ENCODE assay signal across 9 cellular contexts in the genomic region with DNA sequence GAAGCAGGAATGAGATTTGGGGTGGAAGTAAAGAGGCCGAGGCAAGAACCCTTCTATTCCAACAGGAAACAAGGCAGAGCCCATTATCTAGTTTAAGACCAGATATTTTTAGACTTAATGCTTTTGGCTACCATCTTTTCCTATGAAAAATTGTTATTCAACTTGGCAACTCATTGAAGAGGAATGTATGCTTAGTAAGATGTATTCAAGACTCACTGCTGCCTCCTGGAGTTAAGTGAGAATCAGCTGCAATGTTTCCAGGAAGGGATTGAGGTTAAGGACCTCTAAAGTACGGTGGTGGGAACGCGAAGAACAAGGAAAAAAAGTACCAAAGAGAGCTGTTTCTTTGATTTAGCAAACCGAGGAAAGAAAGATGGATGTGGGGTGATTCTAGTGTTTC.
DNase-seq lines count a peak whose midpoint lies in the region; ATAC-seq and TF ChIP-seq lines count a peak whose summit lies in the region.
"Had no signal": no experiment of that assay in that cellular context is flagged by ENCODE, and none has a peak within 500 bp of the region (broad histone marks: within the 10 kb centered on the region; RNA-seq: fewer than 3 reads in every experiment).

No MANE protein-coding gene starts in this region.

- H3K4me1 ChIP-seq in KMS-11 (ENCODE audit: low read depth, poor library complexity, severe bottlenecking) = no peaks in the 10 kb centered on the region

- TF ChIP-seq CTCF in KMS-11 (conservative IDR thresholded peaks at IDR 0.05; ENCODE audit: low read depth, low read length) (peak; percentile 54), brain (conservative IDR thresholded peaks at IDR 0.05) (peak; percentile 19 to 28), nephron progenitor cell (IDR thresholded peaks at IDR 0.05) (peak; percentile 17)

- ATAC-seq in HG03354 (IDR thresholded peaks at IDR 0.05; ENCODE audit: poor library complexity, severe bottlenecking, unreplicated experiment) (no peak), GM21423 (IDR thresholded peaks at IDR 0.05; ENCODE audit: unreplicated experiment) (no peak), HG03460 (IDR thresholded peaks at IDR 0.05; ENCODE audit: unreplicated experiment) (no peak)

- H3K9me3 Mint-ChIP-seq in brain = no peaks in the 10 kb centered on the region
- no peaks in the 10 kb centered on the region for H3K9me3 Mint-ChIP-seq in nephron progenitor cell

- H3K27me3 Mint-ChIP-seq in brain = no peaks in the 10 kb centered on the region
- peaks cover 3% of the 10 kb centered on the region for H3K27me3 Mint-ChIP-seq in nephron progenitor cell (ENCODE audit: low read depth, poor library complexity)

- H3K27me3 ChIP-seq in KMS-11 (ENCODE audit: insufficient read depth, low read depth) = no peaks in the 10 kb centered on the region

- H3K27ac Mint-ChIP-seq in brain (no peak overlapping the region), nephron progenitor cell (no peak overlapping the region)

- no peak overlapping the region for H3K9ac ChIP-seq in KMS-11

- no peak overlapping the region for H3K4me3 ChIP-seq in KMS-11 (IDR thresholded peaks at IDR 0.05; ENCODE audit: insufficient read depth, low read depth, low read length)

- H3K27ac ChIP-seq in KMS-11 = no peak overlapping the region

- H3K79me2 ChIP-seq in KMS-11 (ENCODE audit: insufficient read depth, low read depth) = no peaks in the 10 kb centered on the region

- no peak overlapping the region for H2AFZ ChIP-seq in KMS-11 (ENCODE audit: low read depth)

- H3K4me3 Mint-ChIP-seq in brain (no peak overlapping the region), nephron progenitor cell (no peak overlapping the region)

- no peak overlapping the region for H3K4me2 ChIP-seq in KMS-11

- H3K4me1 Mint-ChIP-seq in brain (peaks cover 26% of the 10 kb centered on the region), nephron progenitor cell (peaks cover 16% of the 10 kb centered on the region)

- no peaks in the 10 kb centered on the region for H4K20me1 ChIP-seq in KMS-11 (ENCODE audit: insufficient read depth)

- peak; percentile 23 for DNase-seq in ELF-1 (ENCODE audit: low read depth, low spot score)
- DNase-seq in nephron progenitor cell = no peak
- DNase-seq in activated CD4-positive, alpha-beta T cell treated with anti-CD3 and anti-CD28 coated beads for 1 hour = no peak
- DNase-seq: T1000 had no signal

- H3K36me3 Mint-ChIP-seq in brain (peaks cover 18% of the 10 kb centered on the region), nephron progenitor cell (ENCODE audit: low read depth) (peaks cover 5% of the 10 kb centered on the region)

- H3K36me3 ChIP-seq in KMS-11 (ENCODE audit: insufficient read depth) = no peaks in the 10 kb centered on the region
